ENCODE assay signal across 8 cellular contexts in the genomic region with DNA sequence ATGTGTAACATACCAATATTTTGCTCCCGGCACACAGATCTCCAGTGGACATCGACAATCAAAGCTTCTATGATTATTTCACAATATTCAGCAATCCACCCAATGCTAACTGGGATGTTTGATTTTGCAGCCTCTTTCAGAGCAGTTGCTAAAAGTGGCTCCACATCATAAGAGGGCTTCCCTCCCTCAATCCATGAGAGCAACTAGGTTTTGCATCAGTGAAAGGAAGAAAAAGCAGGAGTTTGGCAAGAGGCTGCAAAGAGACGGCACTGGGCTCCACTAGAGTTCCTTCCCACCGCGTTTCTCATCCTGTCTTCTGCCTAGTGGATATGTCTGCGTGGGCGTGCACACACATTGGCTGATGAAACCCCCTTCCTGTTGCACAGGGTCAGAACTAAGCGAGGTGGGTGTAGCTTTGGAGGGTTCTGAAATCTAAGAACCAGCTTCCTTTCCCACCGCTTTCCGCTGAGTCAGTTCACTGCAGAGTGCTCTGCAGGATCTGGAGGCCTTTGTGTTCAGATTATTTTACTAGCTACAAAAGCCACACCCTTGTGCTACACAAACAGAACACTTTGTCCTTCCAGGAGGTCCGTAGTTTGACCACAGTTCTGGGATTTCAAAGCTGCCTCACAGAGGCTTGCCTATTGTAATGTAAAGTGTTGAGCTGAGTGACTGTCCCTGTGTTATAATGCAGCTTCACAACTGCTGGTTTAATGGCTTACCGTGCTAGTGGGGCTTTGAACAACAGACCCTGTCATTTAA.
DNase-seq lines count a peak whose midpoint lies in the region; ATAC-seq and TF ChIP-seq lines count a peak whose summit lies in the region.

No MANE protein-coding gene starts in this region.

- H3K4me3 Mint-ChIP-seq in dendritic cell treated with granulocyte-macrophage colony-stimulating factor and Interleukin-4, amounts not matched to agents 40 ng/mL and 50 ng/mL, for 4 days = peak overlapping the region; percentile 51

- no peaks in the 10 kb centered on the region for H3K36me3 Mint-ChIP-seq in dendritic cell treated with granulocyte-macrophage colony-stimulating factor and Interleukin-4, amounts not matched to agents 40 ng/mL and 50 ng/mL, for 4 days (ENCODE audit: low read depth)

- no peaks in the 10 kb centered on the region for H3K9me3 Mint-ChIP-seq in dendritic cell treated with granulocyte-macrophage colony-stimulating factor and Interleukin-4, amounts not matched to agents 40 ng/mL and 50 ng/mL, for 4 days

- H3K27me3 Mint-ChIP-seq in dendritic cell treated with granulocyte-macrophage colony-stimulating factor and Interleukin-4, amounts not matched to agents 40 ng/mL and 50 ng/mL, for 4 days = no peaks in the 10 kb centered on the region

- intact Hi-C loops in dendritic cell treated with granulocyte-macrophage colony-stimulating factor and Interleukin-4, amounts not matched to agents 40 ng/mL and 50 ng/mL, for 4 days (cut with micrococcal nuclease) = no loop called here

- 0 out of 3 replicates have a peak, but pooled peaks have one; percentile 12 for ATAC-seq in SK-N-SH treated with all-trans-retinoic acid at 6 μM for 48 hours
- ATAC-seq in HG03280 (IDR thresholded peaks at IDR 0.05; ENCODE audit: unreplicated experiment) = no peak
- ATAC-seq in HG02981 (IDR thresholded peaks at IDR 0.05; ENCODE audit: unreplicated experiment) = no peak

- peak; percentile 67 for DNase-seq in AG20443 (ENCODE audit: low spot score)
- peak; percentile 41 for DNase-seq in HS-27A (ENCODE audit: low read depth)
- DNase-seq in kidney tubule cell (ENCODE audit: low spot score) = peak; percentile 33
- peak; percentile 24 for DNase-seq in stimulated activated CD4-positive, alpha-beta T cell treated with anti-CD3 and anti-CD28 coated beads, Interleukin-1b, Interleukin-23, amount 100 ng/mL, for 48 hours

- peaks cover 54% of the 10 kb centered on the region for H3K4me1 Mint-ChIP-seq in dendritic cell treated with granulocyte-macrophage colony-stimulating factor and Interleukin-4, amounts not matched to agents 40 ng/mL and 50 ng/mL, for 4 days (ENCODE audit: low read depth)

- peak overlapping the region; percentile 66 for H3K27ac Mint-ChIP-seq in dendritic cell treated with granulocyte-macrophage colony-stimulating factor and Interleukin-4, amounts not matched to agents 40 ng/mL and 50 ng/mL, for 4 days

TF ChIP-seq in SK-N-SH treated with all-trans-retinoic acid at 6 μM for 48 hours, 23 proteins besides CTCF, POLR2A, EP300 and RAD21:
- TF ChIP-seq ISL1 (CRISPR knock-in tag; IDR thresholded peaks at IDR 0.05) (no peak), ZNF565 (CRISPR knock-in tag; conservative IDR thresholded peaks at IDR 0.05; ENCODE audit: low read depth) (no peak), RARB (CRISPR knock-in tag; IDR thresholded peaks at IDR 0.05) (no peak), TCF4 (CRISPR knock-in tag; IDR thresholded peaks at IDR 0.05; ENCODE audit: borderline replicate concordance) (no peak), TOX (CRISPR knock-in tag; IDR thresholded peaks at IDR 0.05; ENCODE audit: borderline replicate concordance) (no peak), GLIS3 (CRISPR knock-in tag; IDR thresholded peaks at IDR 0.05) (no peak), CSDC2 (CRISPR knock-in tag; IDR thresholded peaks at IDR 0.05) (no peak), SNAI2 (CRISPR knock-in tag; IDR thresholded peaks at IDR 0.05) (no peak)
- TF ChIP-seq, protein P1, sequence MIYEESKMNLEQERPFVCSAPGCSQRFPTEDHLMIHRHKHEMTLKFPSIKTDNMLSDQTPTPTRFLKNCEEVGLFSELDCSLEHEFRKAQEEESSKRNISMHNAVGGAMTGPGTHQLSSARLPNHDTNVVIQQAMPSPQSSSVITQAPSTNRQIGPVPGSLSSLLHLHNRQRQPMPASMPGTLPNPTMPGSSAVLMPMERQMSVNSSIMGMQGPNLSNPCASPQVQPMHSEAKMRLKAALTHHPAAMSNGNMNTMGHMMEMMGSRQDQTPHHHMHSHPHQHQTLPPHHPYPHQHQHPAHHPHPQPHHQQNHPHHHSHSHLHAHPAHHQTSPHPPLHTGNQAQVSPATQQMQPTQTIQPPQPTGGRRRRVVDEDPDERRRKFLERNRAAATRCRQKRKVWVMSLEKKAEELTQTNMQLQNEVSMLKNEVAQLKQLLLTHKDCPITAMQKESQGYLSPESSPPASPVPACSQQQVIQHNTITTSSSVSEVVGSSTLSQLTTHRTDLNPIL (CRISPR knock-in tag; IDR thresholded peaks at IDR 0.05; ENCODE audit: low read depth) = no peak
- TF ChIP-seq, protein P2, sequence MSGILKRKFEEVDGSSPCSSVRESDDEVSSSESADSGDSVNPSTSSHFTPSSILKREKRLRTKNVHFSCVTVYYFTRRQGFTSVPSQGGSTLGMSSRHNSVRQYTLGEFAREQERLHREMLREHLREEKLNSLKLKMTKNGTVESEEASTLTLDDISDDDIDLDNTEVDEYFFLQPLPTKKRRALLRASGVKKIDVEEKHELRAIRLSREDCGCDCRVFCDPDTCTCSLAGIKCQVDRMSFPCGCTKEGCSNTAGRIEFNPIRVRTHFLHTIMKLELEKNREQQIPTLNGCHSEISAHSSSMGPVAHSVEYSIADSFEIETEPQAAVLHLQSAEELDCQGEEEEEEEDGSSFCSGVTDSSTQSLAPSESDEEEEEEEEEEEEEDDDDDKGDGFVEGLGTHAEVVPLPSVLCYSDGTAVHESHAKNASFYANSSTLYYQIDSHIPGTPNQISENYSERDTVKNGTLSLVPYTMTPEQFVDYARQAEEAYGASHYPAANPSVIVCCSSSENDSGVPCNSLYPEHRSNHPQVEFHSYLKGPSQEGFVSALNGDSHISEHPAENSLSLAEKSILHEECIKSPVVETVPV (CRISPR knock-in tag; IDR thresholded peaks at IDR 0.05) = no peak
- TF ChIP-seq, protein P3, sequence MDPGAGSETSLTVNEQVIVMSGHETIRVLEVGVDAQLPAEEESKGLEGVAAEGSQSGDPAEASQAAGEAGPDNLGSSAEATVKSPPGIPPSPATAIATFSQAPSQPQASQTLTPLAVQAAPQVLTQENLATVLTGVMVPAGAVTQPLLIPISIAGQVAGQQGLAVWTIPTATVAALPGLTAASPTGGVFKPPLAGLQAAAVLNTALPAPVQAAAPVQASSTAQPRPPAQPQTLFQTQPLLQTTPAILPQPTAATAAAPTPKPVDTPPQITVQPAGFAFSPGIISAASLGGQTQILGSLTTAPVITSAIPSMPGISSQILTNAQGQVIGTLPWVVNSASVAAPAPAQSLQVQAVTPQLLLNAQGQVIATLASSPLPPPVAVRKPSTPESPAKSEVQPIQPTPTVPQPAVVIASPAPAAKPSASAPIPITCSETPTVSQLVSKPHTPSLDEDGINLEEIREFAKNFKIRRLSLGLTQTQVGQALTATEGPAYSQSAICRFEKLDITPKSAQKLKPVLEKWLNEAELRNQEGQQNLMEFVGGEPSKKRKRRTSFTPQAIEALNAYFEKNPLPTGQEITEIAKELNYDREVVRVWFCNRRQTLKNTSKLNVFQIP (CRISPR knock-in tag; IDR thresholded peaks at IDR 0.05; ENCODE audit: borderline replicate concordance, low read depth) = no peak
- TF ChIP-seq, protein P4, sequence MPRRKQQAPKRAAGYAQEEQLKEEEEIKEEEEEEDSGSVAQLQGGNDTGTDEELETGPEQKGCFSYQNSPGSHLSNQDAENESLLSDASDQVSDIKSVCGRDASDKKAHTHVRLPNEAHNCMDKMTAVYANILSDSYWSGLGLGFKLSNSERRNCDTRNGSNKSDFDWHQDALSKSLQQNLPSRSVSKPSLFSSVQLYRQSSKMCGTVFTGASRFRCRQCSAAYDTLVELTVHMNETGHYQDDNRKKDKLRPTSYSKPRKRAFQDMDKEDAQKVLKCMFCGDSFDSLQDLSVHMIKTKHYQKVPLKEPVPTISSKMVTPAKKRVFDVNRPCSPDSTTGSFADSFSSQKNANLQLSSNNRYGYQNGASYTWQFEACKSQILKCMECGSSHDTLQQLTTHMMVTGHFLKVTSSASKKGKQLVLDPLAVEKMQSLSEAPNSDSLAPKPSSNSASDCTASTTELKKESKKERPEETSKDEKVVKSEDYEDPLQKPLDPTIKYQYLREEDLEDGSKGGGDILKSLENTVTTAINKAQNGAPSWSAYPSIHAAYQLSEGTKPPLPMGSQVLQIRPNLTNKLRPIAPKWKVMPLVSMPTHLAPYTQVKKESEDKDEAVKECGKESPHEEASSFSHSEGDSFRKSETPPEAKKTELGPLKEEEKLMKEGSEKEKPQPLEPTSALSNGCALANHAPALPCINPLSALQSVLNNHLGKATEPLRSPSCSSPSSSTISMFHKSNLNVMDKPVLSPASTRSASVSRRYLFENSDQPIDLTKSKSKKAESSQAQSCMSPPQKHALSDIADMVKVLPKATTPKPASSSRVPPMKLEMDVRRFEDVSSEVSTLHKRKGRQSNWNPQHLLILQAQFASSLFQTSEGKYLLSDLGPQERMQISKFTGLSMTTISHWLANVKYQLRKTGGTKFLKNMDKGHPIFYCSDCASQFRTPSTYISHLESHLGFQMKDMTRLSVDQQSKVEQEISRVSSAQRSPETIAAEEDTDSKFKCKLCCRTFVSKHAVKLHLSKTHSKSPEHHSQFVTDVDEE (CRISPR knock-in tag; IDR thresholded peaks at IDR 0.05) = no peak
